Comparison of ENCODE assay signal across 9 cellular contexts in the genomic region with DNA sequence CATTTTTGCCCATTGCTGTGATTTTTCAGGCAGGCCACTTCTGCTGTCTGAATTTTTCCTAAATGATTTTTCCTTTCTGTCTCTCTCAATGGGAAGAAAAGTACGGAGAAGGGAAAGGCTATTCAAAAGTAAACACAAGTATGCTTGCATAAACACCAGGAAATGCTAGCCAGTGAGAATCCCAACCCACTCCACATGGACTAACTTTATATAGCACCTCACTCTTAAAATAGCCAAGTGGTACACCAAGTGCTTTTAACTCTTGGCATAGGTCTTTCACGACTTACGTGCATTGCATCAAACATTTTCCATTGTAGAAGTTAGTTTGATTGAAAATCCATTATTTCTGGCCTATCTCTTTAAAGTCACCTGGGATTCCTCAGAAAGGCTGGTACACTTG.
"Had no signal": no experiment of that assay in that cellular context is flagged by ENCODE, and none has a peak within 500 bp of the region (broad histone marks: within the 10 kb centered on the region; RNA-seq: fewer than 3 reads in every experiment).

No MANE protein-coding gene starts in this region.

- DNase-seq: GM23248, GOT3, H7, H9, HCEC 1CT, HFFc6 had no signal

- H3K4me3 ChIP-seq: GM23248, GM23338, HAP-1 had no signal

- H3K9ac ChIP-seq: GM23248 had no signal

- ATAC-seq: GM23338, HCT116 had no signal

- H3K9me3 ChIP-seq: HAP-1 had no signal

- H3K27ac ChIP-seq: GM23248 had no signal

- H3K36me3 ChIP-seq: HAP-1 had no signal

- H2AFZ ChIP-seq: GM23248, GM23338 had no signal

- H3K4me1 ChIP-seq: HAP-1 had no signal

- H3K4me2 ChIP-seq: GM23338 had no signal
